ENCODE assay signal across 14 cellular contexts in genomic region chr1:246035060-246035531, GRCh38.
DNase-seq lines count a peak whose midpoint lies in the region; ATAC-seq and TF ChIP-seq lines count a peak whose summit lies in the region.
"Had no signal": no experiment of that assay in that cellular context is flagged by ENCODE, and none has a peak within 500 bp of the region (broad histone marks: within the 10 kb centered on the region; RNA-seq: fewer than 3 reads in every experiment).

No MANE protein-coding gene starts in this region.

- DNase-seq in LHCN-M2 (ENCODE audit: low read depth) (peak; percentile 35), foreskin fibroblast (peak; percentile 10 to 43), NOMO-1 treated with DMSO at 0.1 percent for 48 hours (lab: John Stamatoyannopoulos, UW; ENCODE audit: unreplicated experiment) (no peak)
- no peak for DNase-seq in T-helper 2 cell treated with Interferon-gamma antibody and Interleukin-4, amounts not matched to agents 5 μg/mL and 100 μg/mL, for 36 hours (ENCODE audit: low spot score)
- DNase-seq: activated naive CD4-positive, alpha-beta T cell; CD4-positive, CD25-positive, alpha-beta regulatory T cell; Kasumi-1; NCI-H1930; right cardiac atrium; stimulated activated CD4-positive, alpha-beta T cell treated with anti-CD3 and anti-CD28 coated beads, Interleukin-1b, Interleukin-23, amount 100 ng/mL, for 48 hours had no signal

- no peaks in the 10 kb centered on the region for H3K9me3 ChIP-seq in subcutaneous abdominal adipose tissue (ENCODE audit: control insufficient read depth in 5 of 5, low read length in 5 of 5)
- no peaks in the 10 kb centered on the region for H3K9me3 ChIP-seq in gastroesophageal sphincter

- TF ChIP-seq CTCF in VCaP (conservative IDR thresholded peaks at IDR 0.05) (no peak), foreskin fibroblast (IDR thresholded peaks at IDR 0.05; ENCODE audit: low read depth, low read length) (no peak), gastroesophageal sphincter (IDR thresholded peaks at IDR 0.05) (no peak)

- WGBS in gastroesophageal sphincter (ENCODE audit: low coverage in 1 of 2), 2 donors, result 39 to 52% methylated on average over 8 to 9 of the region's 10 CpGs

- H3K36me3 Mint-ChIP-seq in T-helper 2 cell treated with Interferon-gamma antibody and Interleukin-4, amounts not matched to agents 5 μg/mL and 100 μg/mL, for 36 hours (ENCODE audit: low read depth), result no peaks in the 10 kb centered on the region
- H3K36me3 Mint-ChIP-seq: neural progenitor cell had no signal

- no peak overlapping the region for H3K4me3 Mint-ChIP-seq in T-helper 2 cell treated with Interferon-gamma antibody and Interleukin-4, amounts not matched to agents 5 μg/mL and 100 μg/mL, for 36 hours
- H3K4me3 Mint-ChIP-seq: CD4-positive, CD25-positive, alpha-beta regulatory T cell; neural progenitor cell had no signal

- TF ChIP-seq EP300 in gastroesophageal sphincter (IDR thresholded peaks at IDR 0.05), result no peak

- no peaks in the 10 kb centered on the region for H3K27me3 ChIP-seq in subcutaneous abdominal adipose tissue (ENCODE audit: control insufficient read depth in 5 of 5, insufficient read depth in 4 of 5, low read length in 5 of 5)
- no peaks in the 10 kb centered on the region for H3K27me3 ChIP-seq in gastroesophageal sphincter
- H3K27me3 ChIP-seq: neural progenitor cell had no signal

- H3K27ac Mint-ChIP-seq in T-helper 2 cell treated with Interferon-gamma antibody and Interleukin-4, amounts not matched to agents 5 μg/mL and 100 μg/mL, for 36 hours, result no peak overlapping the region
- H3K27ac Mint-ChIP-seq: neural progenitor cell had no signal

- peaks cover 0 to 9% (median 5%) of the 10 kb centered on the region in 5 donors for H3K4me1 ChIP-seq in subcutaneous abdominal adipose tissue (ENCODE audit: control insufficient read depth in 5 of 5, insufficient read depth in 5 of 5, low read length in 5 of 5)
- peaks cover 0 to 15% (median 0%) of the 10 kb centered on the region in 3 donors for H3K4me1 ChIP-seq in gastroesophageal sphincter

- peak overlapping the region; percentile 63 for H3K27ac ChIP-seq in VCaP
- H3K27ac ChIP-seq in subcutaneous abdominal adipose tissue (ENCODE audit: low read depth, low read length), result no peak overlapping the region
- H3K27ac ChIP-seq in gastroesophageal sphincter, result no peak overlapping the region
- H3K27ac ChIP-seq: neural progenitor cell had no signal

- H3K9me3 Mint-ChIP-seq in T-helper 2 cell treated with Interferon-gamma antibody and Interleukin-4, amounts not matched to agents 5 μg/mL and 100 μg/mL, for 36 hours, result no peaks in the 10 kb centered on the region
- H3K9me3 Mint-ChIP-seq: CD4-positive, CD25-positive, alpha-beta regulatory T cell had no signal

- H3K4me1 Mint-ChIP-seq in T-helper 2 cell treated with Interferon-gamma antibody and Interleukin-4, amounts not matched to agents 5 μg/mL and 100 μg/mL, for 36 hours (ENCODE audit: low read depth), result no peaks in the 10 kb centered on the region

- no peak for ATAC-seq in gastroesophageal sphincter
- ATAC-seq: right cardiac atrium had no signal

- no peaks in the 10 kb centered on the region for H3K27me3 Mint-ChIP-seq in T-helper 2 cell treated with Interferon-gamma antibody and Interleukin-4, amounts not matched to agents 5 μg/mL and 100 μg/mL, for 36 hours (ENCODE audit: low read depth)

- H3K4me3 ChIP-seq in foreskin fibroblast (ENCODE audit: low read depth in 1 of 2, low read length in 2 of 2), result peak overlapping the region; percentile 4 to 37
- peak overlapping the region in 4 of 5 donors; percentile 41 to 57 (median 56) for H3K4me3 ChIP-seq in subcutaneous abdominal adipose tissue (ENCODE audit: low read depth in 1 of 5, low read length in 5 of 5)
- H3K4me3 ChIP-seq in gastroesophageal sphincter, result peak overlapping the region in 1 of 2 donors; percentile 18
- H3K4me3 ChIP-seq: neural progenitor cell had no signal

- no peak for TF ChIP-seq POLR2A in gastroesophageal sphincter (IDR thresholded peaks at IDR 0.05)

- peak overlapping the region in 1 of 5 donors; percentile 63 for H3K9ac ChIP-seq in subcutaneous abdominal adipose tissue (ENCODE audit: low read length in 5 of 5)
- H3K9ac ChIP-seq: neural progenitor cell had no signal

- no peaks in the 10 kb centered on the region for H3K36me3 ChIP-seq in subcutaneous abdominal adipose tissue (ENCODE audit: control insufficient read depth in 5 of 5, insufficient read depth in 5 of 5, low read length in 5 of 5)
- H3K36me3 ChIP-seq in gastroesophageal sphincter, result no peaks in the 10 kb centered on the region
- H3K36me3 ChIP-seq: neural progenitor cell had no signal

Comparison
In these comparisons a context has a peak if more than half of its experiments do, and no peak if none do; other contexts are left out.
1. DNase-seq: peak in LHCN-M2 (single experiment) and foreskin fibroblast (2 of 2); none in NOMO-1 treated with DMSO at 0.1 percent for 48 hours (single experiment) and T-helper 2 cell treated with Interferon-gamma antibody and Interleukin-4, amounts not matched to agents 5 μg/mL and 100 μg/mL, for 36 hours (single experiment).